In genomic region chr2:30235008-30235655, GRCh38 we compare ENCODE assay signal across 9 cellular contexts. TPM values are rescaled to one million over a fixed set of nuclear protein-coding genes. Genes with fewer than 3 reads are reported as not detected.
DNase-seq lines count a peak whose midpoint lies in the region; ATAC-seq and TF ChIP-seq lines count a peak whose summit lies in the region.
"Had no signal": no experiment of that assay in that cellular context is flagged by ENCODE, and none has a peak within 500 bp of the region (broad histone marks: within the 10 kb centered on the region; RNA-seq: fewer than 3 reads in every experiment).

No MANE protein-coding gene starts in this region.

- POLR2A ChIA-PET in CD8-positive, alpha-beta T cell (lab: Charles Lee) = interaction anchor here (0.8 to 9.7 kb wide), 10 partner anchors 8 to 476 kb away, joined by 3 to 123 read pairs (median 44); partner anchors contain the start of gene YPEL5
- POLR2A ChIA-PET in activated CD4-positive, alpha-beta memory T cell treated with anti-CD3 and anti-CD28 coated beads, Interleukin-2, amount 10 ng/mL, durations not matched to agents 7 days and 5 days (lab: Charles Lee) = interaction anchor here (1.3 to 12.4 kb wide), 9 partner anchors 10 to 212 kb away, joined by 4 to 138 read pairs (median 41); partner anchors contain the start of genes LCLAT1 and YPEL5

- no peaks in the 10 kb centered on the region for H3K27me3 ChIP-seq in CD8-positive, alpha-beta T cell (ENCODE audit: insufficient read depth, low read length)

- intact Hi-C loops in CD8-positive, alpha-beta T cell (cut with DNase I, micrococcal nuclease) = loop anchor here in 1 of 2 experiments (1.0 to 5.0 kb wide), 2 partner anchors 68 to 211 kb away; no protein-coding TSS in a partner anchor

- peaks cover 31% of the 10 kb centered on the region for H3K36me3 ChIP-seq in CD8-positive, alpha-beta T cell (ENCODE audit: insufficient read depth, low read length)

- H3K27me3 Mint-ChIP-seq in CD8-positive, alpha-beta T cell (ENCODE audit: low read depth) = no peaks in the 10 kb centered on the region
- H3K27me3 Mint-ChIP-seq in activated CD4-positive, alpha-beta memory T cell treated with anti-CD3 and anti-CD28 coated beads, Interleukin-2, amount 10 ng/mL, durations not matched to agents 7 days and 5 days = peaks cover 7% of the 10 kb centered on the region

- CTCF ChIA-PET in CD8-positive, alpha-beta T cell (lab: Charles Lee) = interaction anchor here (0.7 to 25.2 kb wide), 13 partner anchors 9 to 477 kb away, joined by 3 to 347 read pairs (median 4); no protein-coding TSS in a partner anchor
- CTCF ChIA-PET in activated CD4-positive, alpha-beta memory T cell treated with anti-CD3 and anti-CD28 coated beads, Interleukin-2, amount 10 ng/mL, durations not matched to agents 7 days and 5 days (lab: Charles Lee) = interaction anchor here (0.8 to 4.0 kb wide), 8 partner anchors 8 to 476 kb away, joined by 3 to 18 read pairs (median 7); partner anchors contain the start of genes LCLAT1 and YPEL5

- H3K9me3 ChIP-seq in CD8-positive, alpha-beta T cell (ENCODE audit: low read length) = no peaks in the 10 kb centered on the region

- H3K4me1 ChIP-seq in CD8-positive, alpha-beta T cell (ENCODE audit: insufficient read depth, low read length) = peaks cover 62% of the 10 kb centered on the region

- peak overlapping the region; percentile 96 for H3K27ac Mint-ChIP-seq in CD8-positive, alpha-beta T cell
- peak overlapping the region; percentile 79 for H3K27ac Mint-ChIP-seq in activated CD4-positive, alpha-beta memory T cell treated with anti-CD3 and anti-CD28 coated beads, Interleukin-2, amount 10 ng/mL, durations not matched to agents 7 days and 5 days
- H3K27ac Mint-ChIP-seq: WTC11 had no signal

- peaks cover 70% of the 10 kb centered on the region for H3K4me1 Mint-ChIP-seq in CD8-positive, alpha-beta T cell (ENCODE audit: low read depth)
- H3K4me1 Mint-ChIP-seq in activated CD4-positive, alpha-beta memory T cell treated with anti-CD3 and anti-CD28 coated beads, Interleukin-2, amount 10 ng/mL, durations not matched to agents 7 days and 5 days = peaks cover 78% of the 10 kb centered on the region

- DNase-seq in CD8-positive, alpha-beta T cell = peak in 6 of 7 experiments; percentile 28 to 74 (median 69)
- peak; percentile 66 for DNase-seq in activated CD4-positive, alpha-beta memory T cell treated with anti-CD3 and anti-CD28 coated beads, Interleukin-2, amount 10 ng/mL, durations not matched to agents 7 days and 5 days
- peak; percentile 19 for DNase-seq in effector CD8-positive, alpha-beta T cell (lab: John Stamatoyannopoulos, UW)
- peak; percentile 64 to 65 for DNase-seq in stimulated activated CD4-positive, alpha-beta T cell treated with anti-CD3 and anti-CD28 coated beads, Interleukin-15, amount 100 ng/mL, for 48 hours (ENCODE audit: low read depth in 2 of 2)
- no peak for DNase-seq in GM19240 (ENCODE audit: insufficient read length, low spot score)
- DNase-seq in NCI-H69 (lab: John Stamatoyannopoulos, UW) = no peak
- DNase-seq in GF-D8 (lab: John Stamatoyannopoulos, UW) = no peak

- peak overlapping the region; percentile 96 for H3K4me3 ChIP-seq in CD8-positive, alpha-beta T cell (ENCODE audit: low read depth, low read length)

- peak overlapping the region; percentile 94 for H3K4me3 Mint-ChIP-seq in CD8-positive, alpha-beta T cell
- peak overlapping the region; percentile 75 for H3K4me3 Mint-ChIP-seq in activated CD4-positive, alpha-beta memory T cell treated with anti-CD3 and anti-CD28 coated beads, Interleukin-2, amount 10 ng/mL, durations not matched to agents 7 days and 5 days
- H3K4me3 Mint-ChIP-seq: WTC11 had no signal

- peak overlapping the region; percentile 99 for H3K27ac ChIP-seq in CD8-positive, alpha-beta T cell (ENCODE audit: low read depth, low read length)

- peak; percentile 9 for ATAC-seq in CD8-positive, alpha-beta T cell
- ATAC-seq in GM18909 (IDR thresholded peaks at IDR 0.05; ENCODE audit: poor library complexity, unreplicated experiment) = no peak
- ATAC-seq: WTC11 had no signal

- no peaks in the 10 kb centered on the region for H3K9me3 Mint-ChIP-seq in CD8-positive, alpha-beta T cell
- H3K9me3 Mint-ChIP-seq in activated CD4-positive, alpha-beta memory T cell treated with anti-CD3 and anti-CD28 coated beads, Interleukin-2, amount 10 ng/mL, durations not matched to agents 7 days and 5 days = no peaks in the 10 kb centered on the region
- H3K9me3 Mint-ChIP-seq: WTC11 had no signal

- no peak for TF ChIP-seq CTCF in CD8-positive, alpha-beta T cell (IDR thresholded peaks at IDR 0.05)

- H3K36me3 Mint-ChIP-seq in CD8-positive, alpha-beta T cell = peaks cover 66% of the 10 kb centered on the region
- peaks cover 60% of the 10 kb centered on the region for H3K36me3 Mint-ChIP-seq in activated CD4-positive, alpha-beta memory T cell treated with anti-CD3 and anti-CD28 coated beads, Interleukin-2, amount 10 ng/mL, durations not matched to agents 7 days and 5 days (ENCODE audit: low read depth)

RNA-seq across cellular contexts. Expression of gene LBH, which starts 3.8 kb away (rescaled TPM):
- 100 to 1,000 TPM; 127 to 133 TPM for total RNA-seq in CD8-positive, alpha-beta T cell
- total RNA-seq in activated CD4-positive, alpha-beta memory T cell treated with anti-CD3 and anti-CD28 coated beads, Interleukin-2, amount 10 ng/mL, durations not matched to agents 7 days and 5 days = 100 to 1,000 TPM; 105 to 110 TPM

Comparison
In these comparisons a context has a peak if more than half of its experiments do, and no peak if none do; other contexts are left out.
1. DNase-seq: peak in CD8-positive, alpha-beta T cell (6 of 7), activated CD4-positive, alpha-beta memory T cell treated with anti-CD3 and anti-CD28 coated beads, Interleukin-2, amount 10 ng/mL, durations not matched to agents 7 days and 5 days (single experiment), effector CD8-positive, alpha-beta T cell (single experiment) and stimulated activated CD4-positive, alpha-beta T cell treated with anti-CD3 and anti-CD28 coated beads, Interleukin-15, amount 100 ng/mL, for 48 hours (2 of 2); none in GM19240 (single experiment), NCI-H69 (single experiment) and GF-D8 (single experiment).